In genomic region chr4:7802093-7802726, GRCh38 we compare ENCODE assay signal across 8 cellular contexts.
DNase-seq lines count a peak whose midpoint lies in the region; ATAC-seq and TF ChIP-seq lines count a peak whose summit lies in the region.

No MANE protein-coding gene starts in this region.

- H3K9me3 ChIP-seq in colonic mucosa (no peaks in the 10 kb centered on the region), right lobe of liver (no peaks in the 10 kb centered on the region)

- no peak overlapping the region for H3K27ac Mint-ChIP-seq in activated CD4-positive, alpha-beta T cell treated with anti-CD3 and anti-CD28 coated beads, Interleukin-2, amount 10 ng/mL, durations not matched to agents 7 days and 5 days

- H3K36me3 Mint-ChIP-seq in activated CD4-positive, alpha-beta T cell treated with anti-CD3 and anti-CD28 coated beads, Interleukin-2, amount 10 ng/mL, durations not matched to agents 7 days and 5 days (ENCODE audit: low read depth): peaks cover 10% of the 10 kb centered on the region

- no peaks in the 10 kb centered on the region for H3K4me1 ChIP-seq in colonic mucosa
- peaks cover 0 to 12% (median 4%) of the 10 kb centered on the region in 4 donors for H3K4me1 ChIP-seq in right lobe of liver

- TF ChIP-seq CTCF in colonic mucosa (IDR thresholded peaks at IDR 0.05) (peak; percentile 92), right lobe of liver (IDR thresholded peaks at IDR 0.05) (peak; percentile 78 to 92 (median 90))

- H3K4me3 Mint-ChIP-seq in activated CD4-positive, alpha-beta T cell treated with anti-CD3 and anti-CD28 coated beads, Interleukin-2, amount 10 ng/mL, durations not matched to agents 7 days and 5 days: no peak overlapping the region

- H3K27ac ChIP-seq in colonic mucosa: no peak overlapping the region
- H3K27ac ChIP-seq in right lobe of liver: no peak overlapping the region

- TF ChIP-seq POLR2A in right lobe of liver (IDR thresholded peaks at IDR 0.05): no peak

- ATAC-seq in GM18867 (IDR thresholded peaks at IDR 0.05; ENCODE audit: unreplicated experiment): peak; percentile 89
- ATAC-seq in HG03135 (IDR thresholded peaks at IDR 0.05; ENCODE audit: unreplicated experiment): peak; percentile 88
- peak; percentile 83 to 90 (median 88) for ATAC-seq in right lobe of liver

- intact Hi-C loops in colonic mucosa (cut with DNase I) (no loop called here), right lobe of liver (cut with DNase I) (loop anchor here (5.0 kb wide), 2 partner anchors 180 to 185 kb away; no protein-coding TSS in a partner anchor)

- H3K27me3 Mint-ChIP-seq in activated CD4-positive, alpha-beta T cell treated with anti-CD3 and anti-CD28 coated beads, Interleukin-2, amount 10 ng/mL, durations not matched to agents 7 days and 5 days: no peaks in the 10 kb centered on the region

- H3K36me3 ChIP-seq in colonic mucosa: peaks cover 17% of the 10 kb centered on the region
- H3K36me3 ChIP-seq in right lobe of liver: no peaks in the 10 kb centered on the region

- CTCF ChIA-PET in activated CD4-positive, alpha-beta T cell treated with anti-CD3 and anti-CD28 coated beads, Interleukin-2, amount 10 ng/mL, durations not matched to agents 7 days and 5 days (lab: Charles Lee): interaction anchor here (0.5 to 2.1 kb wide), 28 partner anchors 10 to 712 kb away, joined by 3 to 16 read pairs (median 4); no protein-coding TSS in a partner anchor

- no peak overlapping the region for H3K9ac ChIP-seq in colonic mucosa (ENCODE audit: low read depth in 2 of 2, low read length in 2 of 2)

- no peaks in the 10 kb centered on the region for H3K9me3 Mint-ChIP-seq in activated CD4-positive, alpha-beta T cell treated with anti-CD3 and anti-CD28 coated beads, Interleukin-2, amount 10 ng/mL, durations not matched to agents 7 days and 5 days

- DNase-seq in AML-193 (lab: John Stamatoyannopoulos, UW) (peak; percentile 44 to 64), NCI-H345 treated with DMSO at 0.1 percent for 48 hours (lab: John Stamatoyannopoulos, UW; ENCODE audit: unreplicated experiment) (peak; percentile 49), colonic mucosa (peak; percentile 89), right lobe of liver (peak in 2 of 3 donors; percentile 66 to 73)
- peak; percentile 83 for DNase-seq in activated CD4-positive, alpha-beta T cell treated with anti-CD3 and anti-CD28 coated beads, Interleukin-2, amount 10 ng/mL, durations not matched to agents 7 days and 5 days
- DNase-seq in stimulated activated CD8-positive, alpha-beta memory T cell treated with anti-CD3 and anti-CD28 coated beads, Interleukin-12 subunit alpha, Interleukin-12 subunit beta, amount 100 ng/mL, for 1 hour (ENCODE audit: low read depth): peak; percentile 57

- no peak overlapping the region for H3K4me3 ChIP-seq in colonic mucosa
- H3K4me3 ChIP-seq in right lobe of liver: no peak overlapping the region

- peaks cover 15% of the 10 kb centered on the region for H3K4me1 Mint-ChIP-seq in activated CD4-positive, alpha-beta T cell treated with anti-CD3 and anti-CD28 coated beads, Interleukin-2, amount 10 ng/mL, durations not matched to agents 7 days and 5 days

- POLR2A ChIA-PET in activated CD4-positive, alpha-beta T cell treated with anti-CD3 and anti-CD28 coated beads, Interleukin-2, amount 10 ng/mL, durations not matched to agents 7 days and 5 days (lab: Charles Lee): no interaction called here

- whole genome bisulfite sequencing in right lobe of liver (ENCODE audit: insufficient coverage, low coverage, low lambda C conversion rate, missing lambda C conversion rate): 33% methylated on average over 6 of the region's 6 CpGs

- H3K27me3 ChIP-seq in colonic mucosa: no peaks in the 10 kb centered on the region
- no peaks in the 10 kb centered on the region for H3K27me3 ChIP-seq in right lobe of liver
